In the genomic region with DNA sequence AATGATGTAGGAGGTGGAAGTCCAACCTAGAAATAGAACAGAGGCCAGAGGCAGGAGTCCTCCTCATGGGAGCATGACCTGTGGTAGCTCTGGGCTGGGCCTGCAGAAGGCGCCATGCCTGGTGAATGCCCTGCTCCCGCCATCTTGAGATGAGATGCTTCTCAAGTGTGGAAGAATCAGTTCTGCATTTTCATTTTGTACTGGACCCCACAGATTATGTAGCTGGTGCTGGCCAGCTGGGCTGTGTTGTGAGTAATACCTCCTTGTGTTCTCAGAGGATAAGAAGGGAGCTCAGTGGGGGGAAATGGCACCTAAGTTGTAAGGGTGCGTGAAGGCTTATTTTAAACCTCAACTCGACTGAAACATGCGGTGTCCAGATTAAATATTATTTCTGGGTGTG, we compare ENCODE assay signal across 16 cellular contexts.
"Had no signal": no experiment of that assay in that cellular context is flagged by ENCODE, and none has a peak within 500 bp of the region (broad histone marks: within the 10 kb centered on the region; RNA-seq: fewer than 3 reads in every experiment).

No MANE protein-coding gene starts in this region.

- H3K36me3 Mint-ChIP-seq: activated CD4-positive, alpha-beta memory T cell treated with anti-CD3 and anti-CD28 coated beads for 36 hours; activated naive CD8-positive, alpha-beta T cell treated with anti-CD3 and anti-CD28 coated beads, Interleukin-2, amount 10 ng/mL, durations not matched to agents 7 days and 5 days; type B pancreatic cell had no signal

- DNase-seq: activated B cell treated with CpG ODN at 0.5 μM for 24 hours; activated CD4-positive, alpha-beta memory T cell treated with anti-CD3 and anti-CD28 coated beads for 36 hours; activated CD4-positive, alpha-beta T cell treated with anti-CD3 and anti-CD28 coated beads for 4 hours; activated naive CD4-positive, alpha-beta T cell treated with Interleukin-2 at 50 U/mL for 16 hours; activated naive CD8-positive, alpha-beta T cell treated with anti-CD3 and anti-CD28 coated beads, Interleukin-2, amount 10 ng/mL, durations not matched to agents 7 days and 5 days; activated T-cell treated with anti-CD3 and anti-CD28 coated beads for 4 hours; brain microvascular endothelial cell; central memory CD4-positive, alpha-beta T cell; hypothalamus; islet precursor cell; right cardiac atrium; stomach; T-helper 17 cell had no signal

- H3K27me3 Mint-ChIP-seq: progenitor cell of endocrine pancreas, type B pancreatic cell had no signal

- H3K27me3 ChIP-seq: brain microvascular endothelial cell, stomach had no signal

- H3K27ac ChIP-seq: brain microvascular endothelial cell, stomach had no signal

- H3K4me3 Mint-ChIP-seq: activated B cell treated with CpG ODN at 0.5 μM for 24 hours; activated CD4-positive, alpha-beta memory T cell treated with anti-CD3 and anti-CD28 coated beads for 36 hours; activated naive CD8-positive, alpha-beta T cell treated with anti-CD3 and anti-CD28 coated beads, Interleukin-2, amount 10 ng/mL, durations not matched to agents 7 days and 5 days; neural crest cell; T-helper 17 cell; type B pancreatic cell had no signal

- H3K9me3 Mint-ChIP-seq: activated B cell treated with CpG ODN at 0.5 μM for 24 hours; activated CD4-positive, alpha-beta memory T cell treated with anti-CD3 and anti-CD28 coated beads for 36 hours; neural crest cell had no signal

- H3K4me1 Mint-ChIP-seq: activated B cell treated with CpG ODN at 0.5 μM for 24 hours; activated naive CD8-positive, alpha-beta T cell treated with anti-CD3 and anti-CD28 coated beads, Interleukin-2, amount 10 ng/mL, durations not matched to agents 7 days and 5 days; T-helper 17 cell had no signal

- H3K4me3 ChIP-seq: stomach had no signal

- H3K36me3 ChIP-seq: brain microvascular endothelial cell, stomach had no signal

- H3K27ac Mint-ChIP-seq: activated B cell treated with CpG ODN at 0.5 μM for 24 hours; activated CD4-positive, alpha-beta memory T cell treated with anti-CD3 and anti-CD28 coated beads for 36 hours; activated naive CD8-positive, alpha-beta T cell treated with anti-CD3 and anti-CD28 coated beads, Interleukin-2, amount 10 ng/mL, durations not matched to agents 7 days and 5 days; progenitor cell of endocrine pancreas; T-helper 17 cell; type B pancreatic cell had no signal
